ENCODE assay signal across 1 cellular context in genomic region chr3:152268501-152269422, GRCh38.
TF ChIP-seq lines count a peak whose summit lies in the region.

Gene MBNL1, plus strand, starts transcription at chr3:152268929. Its CDS starts 31,265 bp downstream, at chr3:152300194.

TF ChIP-seq in K562, 482 proteins besides CTCF, POLR2A, EP300 and RAD21 (continued from another document and continues in another):
- TF ChIP-seq SMARCB1 (IDR thresholded peaks at IDR 0.05; ENCODE audit: insufficient read length, low read depth) (no peak), RBBP5 (IDR thresholded peaks at IDR 0.05; ENCODE audit: borderline replicate concordance, insufficient read depth, low read length, poor library complexity, severe bottlenecking) (peak; percentile 92), RBM17 (IDR thresholded peaks at IDR 0.05; ENCODE audit: borderline replicate concordance, low read depth, low read length) (no peak), ZBTB26 (CRISPR knock-in tag; IDR thresholded peaks at IDR 0.05) (no peak), TCFL5 (CRISPR knock-in tag; conservative IDR thresholded peaks at IDR 0.05) (no peak), MEF2D (tag; conservative IDR thresholded peaks at IDR 0.05; ENCODE audit: low read depth) (no peak), STAG1 (CRISPR knock-in tag; IDR thresholded peaks at IDR 0.05; ENCODE audit: borderline replicate concordance) (no peak), ZNF551 (CRISPR knock-in tag; IDR thresholded peaks at IDR 0.05) (no peak), BRF1 (IDR thresholded peaks at IDR 0.05; ENCODE audit: borderline replicate concordance, extremely low read depth, insufficient read length) (no peak), CBX1 (IDR thresholded peaks at IDR 0.05; ENCODE audit: low read depth) (peak; percentile 73), ZBTB40 (IDR thresholded peaks at IDR 0.05) (no peak), ZBTB40 (CRISPR knock-in tag; IDR thresholded peaks at IDR 0.05) (no peak), HMGXB4 (CRISPR knock-in tag; IDR thresholded peaks at IDR 0.05) (no peak; the same call in 1 of the 2 replicates), ELK3 (CRISPR knock-in tag; IDR thresholded peaks at IDR 0.05) (no peak), MAZ (CRISPR knock-in tag; conservative IDR thresholded peaks at IDR 0.05 in 1 of 2, IDR thresholded peaks at IDR 0.05 in 1 of 2) (peak; percentile 79 to 82; a peak in 3 of 4 replicates), SMAD4 (CRISPR knock-in tag; conservative IDR thresholded peaks at IDR 0.05) (peak; percentile 76), FOXP1 (CRISPR knock-in tag; IDR thresholded peaks at IDR 0.05) (no peak; the same call in 1 of the 2 replicates), ZNF76 (CRISPR knock-in tag; IDR thresholded peaks at IDR 0.05; ENCODE audit: borderline replicate concordance) (no peak), CREM (IDR thresholded peaks at IDR 0.05; ENCODE audit: low read depth) (peak; percentile 70), ELF2 (CRISPR knock-in tag; IDR thresholded peaks at IDR 0.05) (peak; percentile 19; the same call in 1 of the 2 replicates), BCLAF1 (IDR thresholded peaks at IDR 0.05; ENCODE audit: borderline replicate concordance in 1 of 2, control insufficient read depth in 1 of 2, low read depth in 2 of 2, low read length in 1 of 2) (peak in 1 of 2 experiments; percentile 71; a peak in 1 of 4 replicates), PCBP1 (IDR thresholded peaks at IDR 0.05; ENCODE audit: low read depth, low read length, poor library complexity, severe bottlenecking) (peak; percentile 87), ZNF717 (CRISPR knock-in tag; IDR thresholded peaks at IDR 0.05) (no peak), KAT7 (CRISPR knock-in tag; IDR thresholded peaks at IDR 0.05; ENCODE audit: borderline replicate concordance) (peak; percentile 72; the same call in 1 of the 2 replicates), RHOXF2B (CRISPR knock-in tag; conservative IDR thresholded peaks at IDR 0.05) (no peak), MEIS2 (IDR thresholded peaks at IDR 0.05; ENCODE audit: partially characterized antibody) (peak; percentile 83), HSF4 (CRISPR knock-in tag; IDR thresholded peaks at IDR 0.05; ENCODE audit: borderline replicate concordance) (0 out of 2 replicates have a peak, but pooled peaks have one; percentile 36), HDAC8 (tag; IDR thresholded peaks at IDR 0.05) (peak; percentile 13; the same call in 1 of the 2 replicates), MCM5 (IDR thresholded peaks at IDR 0.05; ENCODE audit: low read depth) (no peak), TAF1 (IDR thresholded peaks at IDR 0.05; ENCODE audit: control insufficient read depth, extremely low read depth, insufficient read depth, low read length, severe bottlenecking) (peak; percentile 91), SP1 (CRISPR knock-in tag; IDR thresholded peaks at IDR 0.05) (peak; percentile 30; the same call in 1 of the 2 replicates), ETS1 (conservative IDR thresholded peaks at IDR 0.05; ENCODE audit: control insufficient read depth, low read depth, low read length) (peak; percentile 19; the same call in 1 of the 2 replicates), NCOA2 (IDR thresholded peaks at IDR 0.05; ENCODE audit: partially characterized antibody in 2 of 2) (no peak), KDM2B (CRISPR knock-in tag; IDR thresholded peaks at IDR 0.05) (no peak), JUND (IDR thresholded peaks at IDR 0.05; ENCODE audit: borderline replicate concordance, low read depth, low read length) (peak; percentile 45; the same call in 1 of the 2 replicates), JUND (tag; IDR thresholded peaks at IDR 0.05; ENCODE audit: borderline replicate concordance, low read depth, low read length) (peak; percentile 13; the same call in 1 of the 3 replicates), SMARCA4 (IDR thresholded peaks at IDR 0.05) (0 out of 2 replicates have a peak, but pooled peaks have one; percentile 12), THAP12 (CRISPR knock-in tag; IDR thresholded peaks at IDR 0.05) (no peak), MBD2 (IDR thresholded peaks at IDR 0.05; ENCODE audit: borderline replicate concordance, low read depth) (peak; percentile 19; the same call in 1 of the 2 replicates), MTA1 (IDR thresholded peaks at IDR 0.05; ENCODE audit: borderline replicate concordance) (no peak), SRSF7 (optimal IDR thresholded peaks at IDR 0.05; ENCODE audit: low read depth, low read length) (no peak)
